ENCODE assay signal across 9 cellular contexts in genomic region chr19:15869109-15869555, GRCh38. TPM values are rescaled to one million over a fixed set of nuclear protein-coding genes. Genes with fewer than 3 reads are reported as not detected.
DNase-seq lines count a peak whose midpoint lies in the region; ATAC-seq and TF ChIP-seq lines count a peak whose summit lies in the region.
"Had no signal": no experiment of that assay in that cellular context is flagged by ENCODE, and none has a peak within 500 bp of the region (broad histone marks: within the 10 kb centered on the region; RNA-seq: fewer than 3 reads in every experiment).

No MANE protein-coding gene starts in this region.

- TF ChIP-seq CTCF in HL-60 (IDR thresholded peaks at IDR 0.05; ENCODE audit: insufficient read depth, low read length) (peak; percentile 75), ascending aorta (IDR thresholded peaks at IDR 0.05) (peak; percentile 44 to 63 (median 52)), progenitor cell of endocrine pancreas (IDR thresholded peaks at IDR 0.05; ENCODE audit: unreplicated experiment) (no peak)

- DNase-seq in COLO829 (ENCODE audit: low spot score) = peak; percentile 53
- DNase-seq in HL-60 (ENCODE audit: low read depth in 1 of 2, low spot score in 1 of 2) = peak; percentile 97 to 99
- peak; percentile 96 for DNase-seq in SIG-M5 treated with dmso at 0.1 percent for 504 hours (lab: John Stamatoyannopoulos, UW; ENCODE audit: unreplicated experiment)
- DNase-seq in ascending aorta (ENCODE audit: low spot score in 2 of 2) = peak in 1 of 2 donors; percentile 52
- peak; percentile 23 for DNase-seq in iPS-NIHi7 (ENCODE audit: extremely low spot score)
- DNase-seq in stimulated activated CD8-positive, alpha-beta memory T cell treated with anti-CD3 and anti-CD28 coated beads, Interleukin-15, amount 100 ng/mL, for 1 hour (ENCODE audit: low read depth) = peak; percentile 14
- no peak for DNase-seq in progenitor cell of endocrine pancreas (ENCODE audit: low spot score, unreplicated experiment)

- no peaks in the 10 kb centered on the region for H3K9me3 ChIP-seq in ascending aorta

- no peak for ATAC-seq in GM21576 (IDR thresholded peaks at IDR 0.05; ENCODE audit: unreplicated experiment)

- H3K27me3 ChIP-seq in HL-60 (ENCODE audit: insufficient read depth, poor library complexity, severe bottlenecking) = no peaks in the 10 kb centered on the region
- no peaks in the 10 kb centered on the region for H3K27me3 ChIP-seq in ascending aorta

- H3K4me1 ChIP-seq in ascending aorta = no peaks in the 10 kb centered on the region

- no peak overlapping the region for H3K4me3 Mint-ChIP-seq in progenitor cell of endocrine pancreas (ENCODE audit: low read depth)

- H3K27ac ChIP-seq in HL-60 (replicated peaks) (peak overlapping the region; percentile 98), ascending aorta (no peak overlapping the region)
- H3K27ac ChIP-seq: SK-N-MC had no signal

- no peaks in the 10 kb centered on the region for H3K36me3 Mint-ChIP-seq in progenitor cell of endocrine pancreas (ENCODE audit: insufficient read depth)

- peaks cover 46% of the 10 kb centered on the region for H3K9me3 Mint-ChIP-seq in progenitor cell of endocrine pancreas (ENCODE audit: low read depth)

- no peaks in the 10 kb centered on the region for H3K4me1 Mint-ChIP-seq in progenitor cell of endocrine pancreas (ENCODE audit: low read depth)

- H3K27me3 Mint-ChIP-seq in progenitor cell of endocrine pancreas = no peaks in the 10 kb centered on the region

- no peaks in the 10 kb centered on the region for H3K36me3 ChIP-seq in ascending aorta

- H3K27ac Mint-ChIP-seq in progenitor cell of endocrine pancreas = no peak overlapping the region

- intact Hi-C loops in ascending aorta (cut with DNase I) = loop anchor here (5.0 kb wide), 1 partner anchor 57 kb away; no protein-coding TSS in a partner anchor

- H3K4me3 ChIP-seq in HL-60 (replicated peaks; ENCODE audit: insufficient read depth, low read length) (no peak overlapping the region), ascending aorta (no peak overlapping the region)
- H3K4me3 ChIP-seq: SK-N-MC had no signal

RNA-seq across cellular contexts. Expression of gene CYP4F2, which starts 28.7 kb away (rescaled TPM):
- total RNA-seq in ascending aorta (83.0 TPM), progenitor cell of endocrine pancreas (not detected in 2 replicates)

RNA-seq across cellular contexts. Expression of gene OR10H1, which starts 53.7 kb away (rescaled TPM):
- total RNA-seq in ascending aorta (not detected), progenitor cell of endocrine pancreas (0.11 TPM in 1 of 2 replicates, not detected in the other)

Comparison
In these comparisons a context has a peak if more than half of its experiments do, and no peak if none do; other contexts are left out.
1. RNA of gene CYP4F2, which starts 28.7 kb away (total RNA-seq): 83.0 TPM in ascending aorta (single experiment); not detected in progenitor cell of endocrine pancreas; every median in the first group is over 10 times any median in the second.